Comparison of ENCODE assay signal across 8 cellular contexts in genomic region chr3:170179444-170179843, GRCh38. TPM values are rescaled to one million over a fixed set of nuclear protein-coding genes. Genes with fewer than 3 reads are reported as not detected.
DNase-seq lines count a peak whose midpoint lies in the region; ATAC-seq and TF ChIP-seq lines count a peak whose summit lies in the region.

No MANE protein-coding gene starts in this region.

- peak overlapping the region; percentile 93 to 100 (median 98) for H3K27ac Mint-ChIP-seq in naive B cell

- peak overlapping the region; percentile 90 to 100 (median 99) for H3K4me3 Mint-ChIP-seq in naive B cell

- H3K27me3 ChIP-seq in HUES64 (ENCODE audit: insufficient read depth, low read length) (no peaks in the 10 kb centered on the region), aorta (ENCODE audit: control insufficient read depth in 1 of 2, insufficient read depth in 2 of 2, low read length in 1 of 2) (no peaks in the 10 kb centered on the region)

- H3K27me3 Mint-ChIP-seq in naive B cell, result no peaks in the 10 kb centered on the region

- no peak overlapping the region for H3K9ac ChIP-seq in HUES64 (ENCODE audit: low read depth, low read length)

- H3K4me3 ChIP-seq in AG09309 (ENCODE audit: control insufficient read depth, low read depth, low read length) (peak overlapping the region; percentile 86), HUES64 (ENCODE audit: low read length) (peak overlapping the region; percentile 99; the same call in 1 of the 2 replicates), astrocyte of the spinal cord (ENCODE audit: low read depth, low read length) (peak overlapping the region; percentile 75), aorta (ENCODE audit: low read length in 2 of 2) (no peak overlapping the region)

- in situ Hi-C loops in astrocyte of the spinal cord (cut with HindIII; ENCODE audit: low sequenced_read_pairs), result no loop called here

- intact Hi-C loops in aorta (cut with DNase I), result loop anchor here in 1 of 2 donors (10.0 kb wide), 1 partner anchor 65 kb away; no protein-coding TSS in a partner anchor

- H3K4me1 ChIP-seq in HUES64 (ENCODE audit: insufficient read depth, low read length) (peaks cover 16% of the 10 kb centered on the region), aorta (ENCODE audit: control insufficient read depth in 1 of 2, insufficient read depth in 2 of 2, low read length in 2 of 2) (peaks cover 0 to 2% of the 10 kb centered on the region in 2 donors)

- H3K36me3 Mint-ChIP-seq in naive B cell, result peaks cover 7 to 13% of the 10 kb centered on the region in 2 donors

- no peak for TF ChIP-seq CTCF in AG09309 (IDR thresholded peaks at IDR 0.05; ENCODE audit: control insufficient read depth, insufficient read depth, low read depth, low read length, missing control alignments)
- no peak for TF ChIP-seq CTCF in astrocyte of the spinal cord (IDR thresholded peaks at IDR 0.05; ENCODE audit: low read depth, low read length)

- WGBS in HUES64, result 91% methylated on average over 1 of the region's 1 CpG
- 25% methylated on average over 1 of the region's 1 CpG for WGBS in aorta, 2 donors

- H3K36me3 ChIP-seq in HUES64 (ENCODE audit: insufficient read depth, low read length), result peaks cover 43% of the 10 kb centered on the region
- H3K36me3 ChIP-seq in aorta (ENCODE audit: control insufficient read depth in 1 of 2, insufficient read depth in 2 of 2, low read length in 1 of 2), result peaks cover 0 to 2% of the 10 kb centered on the region in 2 donors

- DNase-seq in AG09309 (ENCODE audit: low read depth) (no peak), astrocyte of the spinal cord (ENCODE audit: low read depth, low spot score) (no peak), naive B cell (no peak), aorta (no peak), NCI-H1092 treated with DMSO at 0.1 percent for 48 hours (lab: John Stamatoyannopoulos, UW) (no peak), NCI-H446 (lab: John Stamatoyannopoulos, UW) (no peak)

- peaks cover 28 to 41% (median 30%) of the 10 kb centered on the region in 3 donors for H3K4me1 Mint-ChIP-seq in naive B cell

- ATAC-seq in naive B cell (ENCODE audit: low read depth in 2 of 2), result no peak
- no peak for ATAC-seq in aorta (ENCODE audit: low FRiP score)
- ATAC-seq in GM19328 (IDR thresholded peaks at IDR 0.05; ENCODE audit: unreplicated experiment), result no peak

- H3K9me3 ChIP-seq in HUES64 (ENCODE audit: insufficient read depth, low read depth, low read length), result no peaks in the 10 kb centered on the region
- no peaks in the 10 kb centered on the region for H3K9me3 ChIP-seq in aorta (ENCODE audit: control insufficient read depth, low read length)

- H3K9me3 Mint-ChIP-seq in naive B cell, result no peaks in the 10 kb centered on the region

- H3K27ac ChIP-seq in HUES64 (ENCODE audit: low read depth, low read length) (no peak overlapping the region), aorta (ENCODE audit: low read depth in 1 of 2, low read length in 2 of 2) (no peak overlapping the region)

RNA-seq across cellular contexts. Expression of gene PHC3, which starts 2.1 kb away (rescaled TPM):
- polyA plus RNA-seq in HUES64 (2013, experiment 1 of 2), result 12.8 TPM
- polyA plus RNA-seq in HUES64 (2013, experiment 2 of 2), result 11.6 TPM
- 100 to 1,000 TPM in 1 of 6 donors, 10 to 100 TPM in 5; 17.8 to 113 (median 60.1) TPM for polyA plus RNA-seq in naive B cell (ENCODE audit: low read depth in 6 of 6)
- total RNA-seq in aorta, result 100 to 1,000 TPM; 108 to 131 TPM
- polyA plus RNA-seq in aorta, result 10 to 100 TPM in 1 of 2 donors, 1 to 10 TPM in 1; 6.1 to 11.3 TPM

RNA-seq across cellular contexts. Expression of gene PRKCI, which starts 42.8 kb away (rescaled TPM):
- 42.2 TPM for polyA plus RNA-seq in HUES64 (2013, experiment 1 of 2)
- polyA plus RNA-seq in HUES64 (2013, experiment 2 of 2), result 43.5 TPM
- 1 to 10 TPM; 2.0 to 6.4 (median 3.2) TPM for polyA plus RNA-seq in naive B cell (ENCODE audit: low read depth in 6 of 6)
- 10 to 100 TPM; 33.0 to 33.6 TPM for total RNA-seq in aorta
- polyA plus RNA-seq in aorta, result 10 to 100 TPM in 1 of 2 donors, 1 to 10 TPM in 1; 9.6 to 14.9 TPM

Comparison
In these comparisons a context has a peak if more than half of its experiments do, and no peak if none do; other contexts are left out.
1. H3K4me3 ChIP-seq: peak in AG09309 (single experiment), HUES64 (single experiment) and astrocyte of the spinal cord (single experiment); none in aorta (0 of 2).